ENCODE assay signal across 29 cellular contexts in genomic region chr12:89745286-89745685, GRCh38.
"Had no signal": no experiment of that assay in that cellular context is flagged by ENCODE, and none has a peak within 500 bp of the region (broad histone marks: within the 10 kb centered on the region; RNA-seq: fewer than 3 reads in every experiment).

No MANE protein-coding gene starts in this region.

- H3K27me3 ChIP-seq: ascending aorta, breast epithelium, cardiac muscle cell, colonic mucosa, esophagus muscularis mucosa, gastroesophageal sphincter had no signal

- H3K27ac Mint-ChIP-seq: activated CD4-positive, alpha-beta memory T cell treated with anti-CD3 and anti-CD28 coated beads, Interleukin-2, amount 10 ng/mL, durations not matched to agents 7 days and 5 days; activated CD4-positive, alpha-beta T cell treated with anti-CD3 and anti-CD28 coated beads, Interleukin-2, amount 10 ng/mL, durations not matched to agents 7 days and 5 days; activated naive CD4-positive, alpha-beta T cell treated with anti-CD3 and anti-CD28 coated beads, Interleukin-2, amount 10 ng/mL, durations not matched to agents 7 days and 5 days; activated naive CD4-positive, alpha-beta T cell treated with anti-CD3 and anti-CD28 coated beads, Interleukin-2, amount 50 U/mL, for 72 hours; activated naive CD8-positive, alpha-beta T cell treated with anti-CD3 and anti-CD28 coated beads, Interleukin-2, amount 10 ng/mL, durations not matched to agents 7 days and 5 days; activated T-cell treated with anti-CD3 and anti-CD28 coated beads, Interleukin-2, amount 50 U/mL, for 24 hours; activated T-cell treated with anti-CD3 and anti-CD28 coated beads, Interleukin-2, amount 50 U/mL, for 72 hours; brain; endodermal cell had no signal

- H3K27ac ChIP-seq: ascending aorta, breast epithelium, cardiac muscle cell, colonic mucosa, esophagus muscularis mucosa, gastroesophageal sphincter had no signal

- H3K4me1 ChIP-seq: ascending aorta, breast epithelium, colonic mucosa, esophagus muscularis mucosa, gastroesophageal sphincter had no signal

- H3K4me1 Mint-ChIP-seq: activated CD4-positive, alpha-beta memory T cell treated with anti-CD3 and anti-CD28 coated beads, Interleukin-2, amount 10 ng/mL, durations not matched to agents 7 days and 5 days; activated CD4-positive, alpha-beta T cell treated with anti-CD3 and anti-CD28 coated beads, Interleukin-2, amount 10 ng/mL, durations not matched to agents 7 days and 5 days; activated naive CD4-positive, alpha-beta T cell treated with anti-CD3 and anti-CD28 coated beads, Interleukin-2, amount 10 ng/mL, durations not matched to agents 7 days and 5 days; activated naive CD8-positive, alpha-beta T cell treated with anti-CD3 and anti-CD28 coated beads, Interleukin-2, amount 10 ng/mL, durations not matched to agents 7 days and 5 days; brain; endodermal cell had no signal

- H3K4me3 ChIP-seq: ascending aorta, breast epithelium, cardiac muscle cell, colonic mucosa, esophagus muscularis mucosa, gastroesophageal sphincter had no signal

- DNase-seq: activated CD4-positive, alpha-beta memory T cell treated with anti-CD3 and anti-CD28 coated beads, Interleukin-2, amount 10 ng/mL, durations not matched to agents 7 days and 5 days; activated CD4-positive, alpha-beta T cell treated with anti-CD3 and anti-CD28 coated beads for 1 hour; activated CD4-positive, alpha-beta T cell treated with anti-CD3 and anti-CD28 coated beads for 4 hours; activated CD4-positive, alpha-beta T cell treated with anti-CD3 and anti-CD28 coated beads, Interleukin-2, amount 10 ng/mL, durations not matched to agents 7 days and 5 days; activated CD4-positive, alpha-beta T cell treated with anti-CD3 and anti-CD28 coated beads, Interleukin-2, amount 50 U/mL, for 4 hours; activated CD8-positive, alpha-beta memory T cell treated with anti-CD3 and anti-CD28 coated beads, Interleukin-2, amount 50 U/mL, for 48 hours; activated gamma-delta T cell; activated naive CD4-positive, alpha-beta T cell; activated naive CD4-positive, alpha-beta T cell treated with anti-CD3 and anti-CD28 coated beads, Interleukin-2, amount 10 ng/mL, durations not matched to agents 7 days and 5 days; activated naive CD8-positive, alpha-beta T cell treated with anti-CD3 and anti-CD28 coated beads, Interleukin-2, amount 10 ng/mL, durations not matched to agents 7 days and 5 days; activated T-cell treated with anti-CD3 and anti-CD28 coated beads for 4 hours; activated T-cell treated with anti-CD3 and anti-CD28 coated beads, Interleukin-2, amount 50 U/mL, for 24 hours; activated T-cell treated with anti-CD3 and anti-CD28 coated beads, Interleukin-2, amount 50 U/mL, for 72 hours; central memory CD4-positive, alpha-beta T cell; cerebellar nuclear complex; colonic mucosa; effector CD8-positive, alpha-beta T cell; endodermal cell; erythroblast; foreskin melanocyte; T-helper 1 cell; T-helper 2 cell had no signal

- H3K4me3 Mint-ChIP-seq: activated CD4-positive, alpha-beta memory T cell treated with anti-CD3 and anti-CD28 coated beads, Interleukin-2, amount 10 ng/mL, durations not matched to agents 7 days and 5 days; activated CD4-positive, alpha-beta T cell treated with anti-CD3 and anti-CD28 coated beads, Interleukin-2, amount 10 ng/mL, durations not matched to agents 7 days and 5 days; activated naive CD4-positive, alpha-beta T cell treated with anti-CD3 and anti-CD28 coated beads, Interleukin-2, amount 10 ng/mL, durations not matched to agents 7 days and 5 days; activated naive CD8-positive, alpha-beta T cell treated with anti-CD3 and anti-CD28 coated beads, Interleukin-2, amount 10 ng/mL, durations not matched to agents 7 days and 5 days; activated T-cell treated with anti-CD3 and anti-CD28 coated beads, Interleukin-2, amount 50 U/mL, for 24 hours; activated T-cell treated with anti-CD3 and anti-CD28 coated beads, Interleukin-2, amount 50 U/mL, for 72 hours; brain; endodermal cell had no signal

- ATAC-seq: activated naive CD4-positive, alpha-beta T cell treated with anti-CD3 and anti-CD28 coated beads, Interleukin-2, amount 50 U/mL, for 72 hours; activated T-cell treated with anti-CD3 and anti-CD28 coated beads, Interleukin-2, amount 50 U/mL, for 72 hours; gastroesophageal sphincter had no signal

- H3K36me3 ChIP-seq: ascending aorta, breast epithelium, cardiac muscle cell, colonic mucosa, esophagus muscularis mucosa, gastroesophageal sphincter had no signal

- H3K9me3 ChIP-seq: colonic mucosa had no signal

- H3K27me3 Mint-ChIP-seq: activated CD4-positive, alpha-beta memory T cell treated with anti-CD3 and anti-CD28 coated beads, Interleukin-2, amount 10 ng/mL, durations not matched to agents 7 days and 5 days; activated CD4-positive, alpha-beta T cell treated with anti-CD3 and anti-CD28 coated beads, Interleukin-2, amount 10 ng/mL, durations not matched to agents 7 days and 5 days; activated naive CD4-positive, alpha-beta T cell treated with anti-CD3 and anti-CD28 coated beads, Interleukin-2, amount 10 ng/mL, durations not matched to agents 7 days and 5 days; activated naive CD8-positive, alpha-beta T cell treated with anti-CD3 and anti-CD28 coated beads, Interleukin-2, amount 10 ng/mL, durations not matched to agents 7 days and 5 days; activated T-cell treated with anti-CD3 and anti-CD28 coated beads, Interleukin-2, amount 50 U/mL, for 24 hours had no signal
